8 cellular contexts compared by ENCODE assay signal in the genomic region with DNA sequence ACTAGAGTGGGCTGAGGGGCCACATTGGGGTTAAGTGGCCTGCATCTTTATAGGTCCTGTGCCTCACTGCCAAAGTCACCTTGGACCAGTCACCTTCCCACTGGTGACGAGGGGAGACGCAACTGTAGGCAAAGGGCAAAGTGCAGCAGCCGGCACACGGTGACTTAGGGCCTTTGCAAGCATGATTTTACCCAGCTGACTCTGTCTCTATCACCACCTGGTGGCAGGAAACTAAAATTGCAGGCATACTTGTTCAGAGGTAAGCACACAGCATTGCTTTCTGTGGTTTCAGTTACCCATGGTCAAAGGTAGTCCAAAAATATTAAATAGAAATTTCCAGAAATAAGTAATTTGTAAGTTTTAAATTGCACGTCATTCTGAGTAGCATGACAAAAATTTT.
DNase-seq lines count a peak whose midpoint lies in the region; ATAC-seq and TF ChIP-seq lines count a peak whose summit lies in the region.

No MANE protein-coding gene starts in this region.

- H3K4me3 ChIP-seq in NT2/D1 (ENCODE audit: insufficient read length, low read depth): no peak overlapping the region
- no peak overlapping the region for H3K4me3 ChIP-seq in fibroblast of lung (replicated peaks in 1 of 4; ENCODE audit: control extremely low read depth in 1 of 4, insufficient read depth in 1 of 4, low read depth in 3 of 4, low read length in 4 of 4)

- H3K27me3 ChIP-seq in NT2/D1 (ENCODE audit: insufficient read depth, insufficient read length) (no peaks in the 10 kb centered on the region), fibroblast of lung (ENCODE audit: control insufficient read depth, insufficient read depth, low read length) (no peaks in the 10 kb centered on the region)

- no peaks in the 10 kb centered on the region for H3K79me2 ChIP-seq in fibroblast of lung (ENCODE audit: control insufficient read depth, insufficient read depth, low read length)

- H2AFZ ChIP-seq in fibroblast of lung (ENCODE audit: low read length): no peak overlapping the region

- in situ Hi-C loops in ACHN (cut with HindIII; ENCODE audit: low pct_ligation_motif_present, low pct_unique_long_range_greater_than_20kb, low sequenced_read_pairs): no loop called here

- peak; percentile 9 to 46 for TF ChIP-seq CTCF in fibroblast of lung (conservative IDR thresholded peaks at IDR 0.05 in 1 of 2, IDR thresholded peaks at IDR 0.05 in 1 of 2; ENCODE audit: low read depth in 1 of 2, low read length in 2 of 2)

- H3K4me1 ChIP-seq in NT2/D1 (ENCODE audit: insufficient read depth, insufficient read length) (peaks cover 4% of the 10 kb centered on the region), fibroblast of lung (ENCODE audit: control insufficient read depth, extremely low read depth, insufficient read depth, low read length) (no peaks in the 10 kb centered on the region)

- no peaks in the 10 kb centered on the region for H4K20me1 ChIP-seq in fibroblast of lung (ENCODE audit: control insufficient read depth, extremely low read depth, insufficient read depth, low read length)

- H3K4me2 ChIP-seq in fibroblast of lung (ENCODE audit: extremely low read depth, insufficient read depth, low read length): no peak overlapping the region

- peak; percentile 3 for DNase-seq in ACHN
- DNase-seq in ELF-1 (ENCODE audit: low read depth, low spot score): peak; percentile 46
- DNase-seq in NT2/D1 (ENCODE audit: low read depth, low spot score): peak; percentile 28
- no peak for DNase-seq in fibroblast of lung (ENCODE audit: low read depth in 2 of 2)
- DNase-seq in NCI-H748 (lab: John Stamatoyannopoulos, UW; ENCODE audit: unreplicated experiment): no peak
- DNase-seq in NCI-H345 treated with DMSO at 0.1 percent for 48 hours (lab: John Stamatoyannopoulos, UW; ENCODE audit: unreplicated experiment): no peak
- DNase-seq in germinal center (ENCODE audit: low spot score): no peak

- no peak overlapping the region for H3K9ac ChIP-seq in NT2/D1 (ENCODE audit: insufficient read length, low read depth)
- H3K9ac ChIP-seq in fibroblast of lung (ENCODE audit: insufficient read depth, low read length): no peak overlapping the region

- H3K36me3 ChIP-seq in NT2/D1 (ENCODE audit: insufficient read depth, insufficient read length, low read length): no peaks in the 10 kb centered on the region
- H3K36me3 ChIP-seq in fibroblast of lung (ENCODE audit: control insufficient read depth, insufficient read depth, low read length): no peaks in the 10 kb centered on the region

- peaks cover 20% of the 10 kb centered on the region for H3K9me3 ChIP-seq in NT2/D1 (ENCODE audit: insufficient read depth, low read length)
- H3K9me3 ChIP-seq in fibroblast of lung (ENCODE audit: control insufficient read depth, insufficient read depth, low read depth, low read length): no peaks in the 10 kb centered on the region

- H3K27ac ChIP-seq in fibroblast of lung (ENCODE audit: insufficient read depth, low read length): no peak overlapping the region

- ATAC-seq in GM18909 (IDR thresholded peaks at IDR 0.05; ENCODE audit: poor library complexity, unreplicated experiment): no peak

Comparison
In these comparisons a context has a peak if more than half of its experiments do, and no peak if none do; other contexts are left out.
1. DNase-seq: peak in ACHN (single experiment), ELF-1 (single experiment) and NT2/D1 (single experiment); none in fibroblast of lung (0 of 2), NCI-H748 (single experiment), NCI-H345 treated with DMSO at 0.1 percent for 48 hours (single experiment) and germinal center (single experiment).